9 cellular contexts compared by ENCODE assay signal in the genomic region with DNA sequence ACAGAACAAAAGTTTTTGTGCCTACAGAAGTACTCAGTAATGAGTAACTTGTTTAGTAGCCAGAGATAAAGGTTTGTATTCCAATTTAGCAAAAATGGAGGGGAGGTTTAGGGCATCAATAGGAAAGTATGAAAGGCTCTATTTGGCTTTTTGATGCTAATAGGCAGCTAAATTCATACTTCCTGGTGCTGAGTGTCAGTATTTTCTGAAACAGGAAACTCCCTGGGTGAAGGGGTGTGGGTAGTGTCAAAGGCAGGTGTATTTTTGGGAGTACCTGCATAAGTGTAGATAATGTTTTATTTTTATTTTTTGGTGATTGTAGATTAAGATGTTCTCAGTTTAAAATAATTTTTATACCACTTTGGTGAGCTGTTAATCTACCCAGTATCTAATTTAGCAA. TPM values are rescaled to one million over a fixed set of nuclear protein-coding genes. Genes with fewer than 3 reads are reported as not detected.
DNase-seq lines count a peak whose midpoint lies in the region; ATAC-seq and TF ChIP-seq lines count a peak whose summit lies in the region.
"Had no signal": no experiment of that assay in that cellular context is flagged by ENCODE, and none has a peak within 500 bp of the region (broad histone marks: within the 10 kb centered on the region; RNA-seq: fewer than 3 reads in every experiment).

No MANE protein-coding gene starts in this region.

- peak overlapping the region; percentile 88 for H3K27ac Mint-ChIP-seq in CD4-positive, CD25-positive, alpha-beta regulatory T cell
- peak overlapping the region; percentile 83 for H3K27ac Mint-ChIP-seq in chondrocyte (ENCODE audit: unreplicated experiment)
- no peak overlapping the region for H3K27ac Mint-ChIP-seq in activated T-cell treated with anti-CD3 and anti-CD28 coated beads, Interleukin-2, amount 50 U/mL, for 24 hours

- peaks cover 23% of the 10 kb centered on the region for H3K4me1 ChIP-seq in CD4-positive, CD25-positive, alpha-beta regulatory T cell (ENCODE audit: control insufficient read depth, insufficient read depth, low read length, poor library complexity, severe bottlenecking)

- peak; percentile 67 to 71 for ATAC-seq in CD4-positive, CD25-positive, alpha-beta regulatory T cell (ENCODE audit: low read depth in 2 of 2)
- ATAC-seq in GM21360 (IDR thresholded peaks at IDR 0.05; ENCODE audit: unreplicated experiment) (peak; percentile 45), HG03442 (IDR thresholded peaks at IDR 0.05; ENCODE audit: unreplicated experiment) (peak; percentile 37)

- peak overlapping the region in 2 of 4 donors; percentile 37 to 63 for H3K4me3 Mint-ChIP-seq in CD4-positive, CD25-positive, alpha-beta regulatory T cell
- H3K4me3 Mint-ChIP-seq in chondrocyte (ENCODE audit: unreplicated experiment) = no peak overlapping the region
- H3K4me3 Mint-ChIP-seq in activated T-cell treated with anti-CD3 and anti-CD28 coated beads, Interleukin-2, amount 50 U/mL, for 24 hours = no peak overlapping the region

- no peaks in the 10 kb centered on the region for H3K36me3 ChIP-seq in CD4-positive, CD25-positive, alpha-beta regulatory T cell (ENCODE audit: control insufficient read depth, insufficient read depth, low read length)

- DNase-seq in CD4-positive, CD25-positive, alpha-beta regulatory T cell = peak in 2 of 3 donors; percentile 10 to 53
- DNase-seq in chondrocyte (ENCODE audit: low spot score) (no peak), NCI-H1092 (lab: John Stamatoyannopoulos, UW) (no peak), substantia nigra (lab: John Stamatoyannopoulos, UW) (no peak)
- no peak for DNase-seq in activated T-cell treated with anti-CD3 and anti-CD28 coated beads, Interleukin-2, amount 50 U/mL, for 24 hours
- DNase-seq in activated T-cell treated with anti-CD3 and anti-CD28 coated beads, Interleukin-2, amount 50 U/mL, for 48 hours = no peak

- no peaks in the 10 kb centered on the region for H3K9me3 ChIP-seq in CD4-positive, CD25-positive, alpha-beta regulatory T cell (ENCODE audit: control insufficient read depth in 2 of 2, low read length in 2 of 2)

- H3K27me3 ChIP-seq in CD4-positive, CD25-positive, alpha-beta regulatory T cell (ENCODE audit: control insufficient read depth, insufficient read depth, low read length) = peaks cover 10% of the 10 kb centered on the region

- H3K4me1 Mint-ChIP-seq in CD4-positive, CD25-positive, alpha-beta regulatory T cell = peaks cover 26 to 46% (median 31%) of the 10 kb centered on the region in 4 donors
- peaks cover 51% of the 10 kb centered on the region for H3K4me1 Mint-ChIP-seq in chondrocyte (ENCODE audit: low read depth)
- peaks cover 48% of the 10 kb centered on the region for H3K4me1 Mint-ChIP-seq in activated T-cell treated with anti-CD3 and anti-CD28 coated beads, Interleukin-2, amount 50 U/mL, for 24 hours (ENCODE audit: low read depth)

- no peak overlapping the region for H3K27ac ChIP-seq in CD4-positive, CD25-positive, alpha-beta regulatory T cell (ENCODE audit: insufficient read depth, low read length, poor library complexity, severe bottlenecking)
- H3K27ac ChIP-seq in substantia nigra (ENCODE audit: low read depth, low read length, poor library complexity, severe bottlenecking) = no peak overlapping the region

- H3K27me3 Mint-ChIP-seq in CD4-positive, CD25-positive, alpha-beta regulatory T cell = peaks cover 11% of the 10 kb centered on the region
- H3K27me3 Mint-ChIP-seq in chondrocyte (ENCODE audit: low read depth) = no peaks in the 10 kb centered on the region
- no peaks in the 10 kb centered on the region for H3K27me3 Mint-ChIP-seq in activated T-cell treated with anti-CD3 and anti-CD28 coated beads, Interleukin-2, amount 50 U/mL, for 24 hours

- TF ChIP-seq CTCF in chondrocyte (IDR thresholded peaks at IDR 0.05) = no peak

- H3K36me3 Mint-ChIP-seq in CD4-positive, CD25-positive, alpha-beta regulatory T cell = no peaks in the 10 kb centered on the region
- H3K36me3 Mint-ChIP-seq in chondrocyte (ENCODE audit: low read depth) = no peaks in the 10 kb centered on the region
- no peaks in the 10 kb centered on the region for H3K36me3 Mint-ChIP-seq in activated T-cell treated with anti-CD3 and anti-CD28 coated beads, Interleukin-2, amount 50 U/mL, for 24 hours (ENCODE audit: low read depth)

- peak overlapping the region; percentile 65 for H3K4me3 ChIP-seq in CD4-positive, CD25-positive, alpha-beta regulatory T cell (ENCODE audit: low read depth, low read length)

- no peaks in the 10 kb centered on the region for H3K9me3 Mint-ChIP-seq in CD4-positive, CD25-positive, alpha-beta regulatory T cell
- no peaks in the 10 kb centered on the region for H3K9me3 Mint-ChIP-seq in chondrocyte (ENCODE audit: low read depth)
- no peaks in the 10 kb centered on the region for H3K9me3 Mint-ChIP-seq in activated T-cell treated with anti-CD3 and anti-CD28 coated beads, Interleukin-2, amount 50 U/mL, for 24 hours

RNA-seq across cellular contexts. Expression of gene MMP7, which starts 29.3 kb away (rescaled TPM):
- not detected for total RNA-seq in CD4-positive, CD25-positive, alpha-beta regulatory T cell
- under 1 TPM in 1 of 4 donors, not detected in 3; 0.16 TPM for polyA plus RNA-seq in CD4-positive, CD25-positive, alpha-beta regulatory T cell
- total RNA-seq in chondrocyte = 0.50 to 0.51 TPM in 2 of 3 replicates, not detected in the other
- total RNA-seq: SK-MEL-5 had no signal

Comparison
In these comparisons a context has a peak if more than half of its experiments do, and no peak if none do; other contexts are left out.
1. DNase-seq: peak in CD4-positive, CD25-positive, alpha-beta regulatory T cell (2 of 3); none in chondrocyte (single experiment), activated T-cell treated with anti-CD3 and anti-CD28 coated beads, Interleukin-2, amount 50 U/mL, for 24 hours (single experiment), NCI-H1092 (single experiment), activated T-cell treated with anti-CD3 and anti-CD28 coated beads, Interleukin-2, amount 50 U/mL, for 48 hours (0 of 2) and substantia nigra (0 of 49).
2. Peak in every context shown above with its lines, with median percentiles within 50 percentile points of each other: ATAC-seq.